ENCODE assay signal across 17 cellular contexts in genomic region chr18:73119574-73119973, GRCh38.
"Had no signal": no experiment of that assay in that cellular context is flagged by ENCODE, and none has a peak within 500 bp of the region (broad histone marks: within the 10 kb centered on the region; RNA-seq: fewer than 3 reads in every experiment).

No MANE protein-coding gene starts in this region.

- H3K9me3 Mint-ChIP-seq: neural crest cell, type B pancreatic cell had no signal

- H3K9me3 ChIP-seq: ascending aorta, suprapubic skin had no signal

- H3K27ac ChIP-seq: ascending aorta, suprapubic skin had no signal

- H3K4me3 ChIP-seq: ascending aorta, suprapubic skin had no signal

- H3K27ac Mint-ChIP-seq: activated CD8-positive, alpha-beta memory T cell treated with anti-CD3 and anti-CD28 coated beads, Interleukin-2, amount 10 ng/mL, durations not matched to agents 7 days and 5 days; type B pancreatic cell had no signal

- ATAC-seq: activated CD4-positive, CD25-positive, alpha-beta regulatory T cell treated with anti-CD3 and anti-CD28 coated beads, Interleukin-2, amount 50 U/mL, for 24 hours; activated CD8-positive, alpha-beta memory T cell treated with anti-CD3 and anti-CD28 coated beads, Interleukin-2, amount 10 ng/mL, durations not matched to agents 7 days and 5 days; activated T-cell treated with anti-CD3 and anti-CD28 coated beads, Interleukin-2, amount 50 U/mL, for 4 hours; esophagus mucosa; stimulated activated naive CD8-positive, alpha-beta T cell treated with anti-CD3 and anti-CD28 coated beads, Interleukin-15, Interleukin-2, amounts not matched to agents 100 U/mL and 50 U/mL, for 24 hours had no signal

- DNase-seq: activated CD4-positive, alpha-beta T cell treated with anti-CD3 and anti-CD28 coated beads, Interleukin-2, amount 50 U/mL, for 48 hours; activated CD8-positive, alpha-beta memory T cell treated with anti-CD3 and anti-CD28 coated beads, Interleukin-2, amount 10 ng/mL, durations not matched to agents 7 days and 5 days; activated gamma-delta T cell treated with Interleukin-2 at 50 U/mL for 16 hours; activated T-cell treated with anti-CD3 and anti-CD28 coated beads, Interleukin-2, amount 50 U/mL, for 4 hours; hypothalamus; kidney glomerular epithelial cell; stimulated activated CD4-positive, alpha-beta T cell treated with anti-CD3 and anti-CD28 coated beads, Interleukin-12 subunit alpha, Interleukin-12 subunit beta, amount 100 ng/mL, for 4 hours; stimulated activated CD4-positive, alpha-beta T cell treated with anti-CD3 and anti-CD28 coated beads, Interleukin-2, amount 100 ng/mL, for 48 hours; stimulated activated naive CD8-positive, alpha-beta T cell treated with anti-CD3 and anti-CD28 coated beads, Interleukin-15, Interleukin-2, amounts not matched to agents 100 U/mL and 50 U/mL, for 24 hours had no signal

- H3K27me3 ChIP-seq: ascending aorta, suprapubic skin had no signal

- H3K4me3 Mint-ChIP-seq: activated CD8-positive, alpha-beta memory T cell treated with anti-CD3 and anti-CD28 coated beads, Interleukin-2, amount 10 ng/mL, durations not matched to agents 7 days and 5 days; activated T-cell treated with anti-CD3 and anti-CD28 coated beads, Interleukin-2, amount 50 U/mL, for 4 hours; neural crest cell; type B pancreatic cell had no signal

- H3K4me1 ChIP-seq: ascending aorta, suprapubic skin had no signal

- H3K4me1 Mint-ChIP-seq: activated CD8-positive, alpha-beta memory T cell treated with anti-CD3 and anti-CD28 coated beads, Interleukin-2, amount 10 ng/mL, durations not matched to agents 7 days and 5 days; neural crest cell had no signal

- H3K36me3 Mint-ChIP-seq: activated CD8-positive, alpha-beta memory T cell treated with anti-CD3 and anti-CD28 coated beads, Interleukin-2, amount 10 ng/mL, durations not matched to agents 7 days and 5 days; type B pancreatic cell had no signal

- FAIRE-seq: bronchial epithelial cell, endometrium had no signal

- H3K27me3 Mint-ChIP-seq: activated CD8-positive, alpha-beta memory T cell treated with anti-CD3 and anti-CD28 coated beads, Interleukin-2, amount 10 ng/mL, durations not matched to agents 7 days and 5 days; type B pancreatic cell had no signal

- H3K36me3 ChIP-seq: ascending aorta, suprapubic skin had no signal
